Comparison of ENCODE assay signal across 1 cellular context in the genomic region with DNA sequence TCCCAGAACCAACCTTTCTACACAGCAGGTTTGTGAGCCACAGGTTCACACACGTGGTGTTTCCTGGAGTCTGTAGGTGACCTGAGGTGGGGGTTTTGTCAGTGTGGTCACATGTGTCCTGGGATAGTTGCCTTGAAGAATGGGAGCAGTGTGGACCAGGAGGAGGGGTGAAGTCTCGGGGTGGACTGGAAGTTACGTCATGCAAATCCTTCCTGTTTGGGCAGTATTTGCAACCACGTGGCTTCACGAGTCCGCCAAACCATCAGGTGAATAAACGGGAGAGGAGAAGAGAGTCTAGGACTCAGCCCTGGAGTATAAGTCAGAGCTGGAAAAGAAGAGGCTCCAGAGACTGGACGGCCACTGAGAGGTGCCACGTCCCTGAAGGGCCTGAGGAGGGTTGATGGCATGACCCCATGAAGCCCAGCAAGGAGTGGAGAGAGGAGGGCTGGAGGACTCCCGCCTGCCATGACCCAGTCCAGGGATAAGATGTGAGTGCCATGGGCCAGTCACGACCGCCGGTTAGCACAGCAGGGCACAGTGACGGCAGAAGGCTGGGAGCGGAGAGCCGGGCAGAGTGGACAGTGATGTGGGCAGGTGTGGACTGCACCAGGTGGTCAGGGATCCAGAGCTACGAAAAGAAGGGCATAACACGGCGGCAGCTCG.
TF ChIP-seq lines count a peak whose summit lies in the region.

No MANE protein-coding gene starts in this region.

TF ChIP-seq in WTC11, 78 proteins besides CTCF, POLR2A, EP300 and RAD21 (continued from another document):
- TF ChIP-seq, protein P1, sequence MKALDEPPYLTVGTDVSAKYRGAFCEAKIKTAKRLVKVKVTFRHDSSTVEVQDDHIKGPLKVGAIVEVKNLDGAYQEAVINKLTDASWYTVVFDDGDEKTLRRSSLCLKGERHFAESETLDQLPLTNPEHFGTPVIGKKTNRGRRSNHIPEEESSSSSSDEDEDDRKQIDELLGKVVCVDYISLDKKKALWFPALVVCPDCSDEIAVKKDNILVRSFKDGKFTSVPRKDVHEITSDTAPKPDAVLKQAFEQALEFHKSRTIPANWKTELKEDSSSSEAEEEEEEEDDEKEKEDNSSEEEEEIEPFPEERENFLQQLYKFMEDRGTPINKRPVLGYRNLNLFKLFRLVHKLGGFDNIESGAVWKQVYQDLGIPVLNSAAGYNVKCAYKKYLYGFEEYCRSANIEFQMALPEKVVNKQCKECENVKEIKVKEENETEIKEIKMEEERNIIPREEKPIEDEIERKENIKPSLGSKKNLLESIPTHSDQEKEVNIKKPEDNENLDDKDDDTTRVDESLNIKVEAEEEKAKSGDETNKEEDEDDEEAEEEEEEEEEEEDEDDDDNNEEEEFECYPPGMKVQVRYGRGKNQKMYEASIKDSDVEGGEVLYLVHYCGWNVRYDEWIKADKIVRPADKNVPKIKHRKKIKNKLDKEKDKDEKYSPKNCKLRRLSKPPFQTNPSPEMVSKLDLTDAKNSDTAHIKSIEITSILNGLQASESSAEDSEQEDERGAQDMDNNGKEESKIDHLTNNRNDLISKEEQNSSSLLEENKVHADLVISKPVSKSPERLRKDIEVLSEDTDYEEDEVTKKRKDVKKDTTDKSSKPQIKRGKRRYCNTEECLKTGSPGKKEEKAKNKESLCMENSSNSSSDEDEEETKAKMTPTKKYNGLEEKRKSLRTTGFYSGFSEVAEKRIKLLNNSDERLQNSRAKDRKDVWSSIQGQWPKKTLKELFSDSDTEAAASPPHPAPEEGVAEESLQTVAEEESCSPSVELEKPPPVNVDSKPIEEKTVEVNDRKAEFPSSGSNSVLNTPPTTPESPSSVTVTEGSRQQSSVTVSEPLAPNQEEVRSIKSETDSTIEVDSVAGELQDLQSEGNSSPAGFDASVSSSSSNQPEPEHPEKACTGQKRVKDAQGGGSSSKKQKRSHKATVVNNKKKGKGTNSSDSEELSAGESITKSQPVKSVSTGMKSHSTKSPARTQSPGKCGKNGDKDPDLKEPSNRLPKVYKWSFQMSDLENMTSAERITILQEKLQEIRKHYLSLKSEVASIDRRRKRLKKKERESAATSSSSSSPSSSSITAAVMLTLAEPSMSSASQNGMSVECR (CRISPR knock-in tag; IDR thresholded peaks at IDR 0.05; ENCODE audit: borderline replicate concordance) = no peak
- TF ChIP-seq SMAD4 (CRISPR knock-in tag; IDR thresholded peaks at IDR 0.05) (no peak), ZNF263 (CRISPR knock-in tag; IDR thresholded peaks at IDR 0.05; ENCODE audit: low read depth) (no peak), ZNF671 (CRISPR knock-in tag; IDR thresholded peaks at IDR 0.05) (no peak)
- TF ChIP-seq, protein P2, sequence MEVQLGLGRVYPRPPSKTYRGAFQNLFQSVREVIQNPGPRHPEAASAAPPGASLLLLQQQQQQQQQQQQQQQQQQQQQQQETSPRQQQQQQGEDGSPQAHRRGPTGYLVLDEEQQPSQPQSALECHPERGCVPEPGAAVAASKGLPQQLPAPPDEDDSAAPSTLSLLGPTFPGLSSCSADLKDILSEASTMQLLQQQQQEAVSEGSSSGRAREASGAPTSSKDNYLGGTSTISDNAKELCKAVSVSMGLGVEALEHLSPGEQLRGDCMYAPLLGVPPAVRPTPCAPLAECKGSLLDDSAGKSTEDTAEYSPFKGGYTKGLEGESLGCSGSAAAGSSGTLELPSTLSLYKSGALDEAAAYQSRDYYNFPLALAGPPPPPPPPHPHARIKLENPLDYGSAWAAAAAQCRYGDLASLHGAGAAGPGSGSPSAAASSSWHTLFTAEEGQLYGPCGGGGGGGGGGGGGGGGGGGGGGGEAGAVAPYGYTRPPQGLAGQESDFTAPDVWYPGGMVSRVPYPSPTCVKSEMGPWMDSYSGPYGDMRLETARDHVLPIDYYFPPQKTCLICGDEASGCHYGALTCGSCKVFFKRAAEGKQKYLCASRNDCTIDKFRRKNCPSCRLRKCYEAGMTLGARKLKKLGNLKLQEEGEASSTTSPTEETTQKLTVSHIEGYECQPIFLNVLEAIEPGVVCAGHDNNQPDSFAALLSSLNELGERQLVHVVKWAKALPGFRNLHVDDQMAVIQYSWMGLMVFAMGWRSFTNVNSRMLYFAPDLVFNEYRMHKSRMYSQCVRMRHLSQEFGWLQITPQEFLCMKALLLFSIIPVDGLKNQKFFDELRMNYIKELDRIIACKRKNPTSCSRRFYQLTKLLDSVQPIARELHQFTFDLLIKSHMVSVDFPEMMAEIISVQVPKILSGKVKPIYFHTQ (CRISPR knock-in tag; IDR thresholded peaks at IDR 0.05) = no peak
- TF ChIP-seq, protein P3, sequence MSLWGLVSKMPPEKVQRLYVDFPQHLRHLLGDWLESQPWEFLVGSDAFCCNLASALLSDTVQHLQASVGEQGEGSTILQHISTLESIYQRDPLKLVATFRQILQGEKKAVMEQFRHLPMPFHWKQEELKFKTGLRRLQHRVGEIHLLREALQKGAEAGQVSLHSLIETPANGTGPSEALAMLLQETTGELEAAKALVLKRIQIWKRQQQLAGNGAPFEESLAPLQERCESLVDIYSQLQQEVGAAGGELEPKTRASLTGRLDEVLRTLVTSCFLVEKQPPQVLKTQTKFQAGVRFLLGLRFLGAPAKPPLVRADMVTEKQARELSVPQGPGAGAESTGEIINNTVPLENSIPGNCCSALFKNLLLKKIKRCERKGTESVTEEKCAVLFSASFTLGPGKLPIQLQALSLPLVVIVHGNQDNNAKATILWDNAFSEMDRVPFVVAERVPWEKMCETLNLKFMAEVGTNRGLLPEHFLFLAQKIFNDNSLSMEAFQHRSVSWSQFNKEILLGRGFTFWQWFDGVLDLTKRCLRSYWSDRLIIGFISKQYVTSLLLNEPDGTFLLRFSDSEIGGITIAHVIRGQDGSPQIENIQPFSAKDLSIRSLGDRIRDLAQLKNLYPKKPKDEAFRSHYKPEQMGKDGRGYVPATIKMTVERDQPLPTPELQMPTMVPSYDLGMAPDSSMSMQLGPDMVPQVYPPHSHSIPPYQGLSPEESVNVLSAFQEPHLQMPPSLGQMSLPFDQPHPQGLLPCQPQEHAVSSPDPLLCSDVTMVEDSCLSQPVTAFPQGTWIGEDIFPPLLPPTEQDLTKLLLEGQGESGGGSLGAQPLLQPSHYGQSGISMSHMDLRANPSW (CRISPR knock-in tag; conservative IDR thresholded peaks at IDR 0.05; ENCODE audit: low read depth) = no peak
